In genomic region chr16:21511315-21512210, GRCh38 we compare ENCODE assay signal across 1 cellular context.
TF ChIP-seq lines count a peak whose summit lies in the region.

No MANE protein-coding gene starts in this region.

TF ChIP-seq in endothelial cell of umbilical vein, 7 proteins besides CTCF, POLR2A, EP300 and RAD21:
- peak; percentile 19 for TF ChIP-seq FOS (IDR thresholded peaks at IDR 0.05; ENCODE audit: borderline replicate concordance, insufficient read depth, low read length)
